34 cellular contexts compared by ENCODE assay signal in the genomic region with DNA sequence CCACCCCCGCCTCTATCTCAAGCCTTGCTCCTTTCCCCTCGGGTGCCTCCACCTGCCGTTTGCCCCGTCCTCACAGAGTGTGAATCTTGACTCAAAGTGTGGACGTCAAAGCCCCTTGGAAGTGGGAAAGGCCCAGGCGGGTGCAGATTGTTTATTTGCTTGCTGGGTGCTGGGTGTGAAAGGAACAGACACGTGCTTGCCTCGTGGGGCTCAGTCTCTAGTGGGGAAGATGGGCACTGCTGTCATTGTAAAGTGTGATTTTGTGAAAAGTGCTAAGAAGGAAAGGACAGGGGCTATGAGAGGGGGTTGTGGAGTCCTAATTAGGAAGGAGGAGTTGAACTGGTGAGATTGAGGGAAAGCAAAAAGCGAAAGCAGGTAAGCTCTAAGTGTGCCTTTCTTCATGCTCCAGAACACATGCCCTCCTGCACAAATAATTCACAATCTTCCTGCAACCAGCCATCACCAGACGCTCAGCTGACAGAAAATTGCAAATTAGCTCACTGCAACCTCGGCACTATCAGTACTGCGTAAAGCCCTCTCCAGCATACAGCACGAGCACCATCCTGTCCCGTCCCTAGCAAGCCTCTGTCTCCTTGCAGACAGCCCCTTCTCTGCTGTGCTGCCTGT. TPM values are rescaled to one million over a fixed set of nuclear protein-coding genes. Genes with fewer than 3 reads are reported as not detected.
DNase-seq lines count a peak whose midpoint lies in the region; ATAC-seq, FAIRE-seq and TF ChIP-seq lines count a peak whose summit lies in the region.
"Had no signal": no experiment of that assay in that cellular context is flagged by ENCODE, and none has a peak within 500 bp of the region (broad histone marks: within the 10 kb centered on the region; RNA-seq: fewer than 3 reads in every experiment).

No MANE protein-coding gene starts in this region.

- H3K36me3 ChIP-seq in DOHH2 (ENCODE audit: control insufficient read depth, low read length), result no peaks in the 10 kb centered on the region
- H3K36me3 ChIP-seq in IMR-90 (ENCODE audit: control insufficient read depth, insufficient read depth, low read length), result no peaks in the 10 kb centered on the region
- H3K36me3 ChIP-seq in K562 (ENCODE audit: control insufficient read depth, insufficient read depth, low read length), result no peaks in the 10 kb centered on the region
- H3K36me3 ChIP-seq: brain microvascular endothelial cell, left lung, MG63, tibial nerve had no signal

- H3K56ac ChIP-seq in IMR-90 (ENCODE audit: extremely low read depth, insufficient read depth, low read length), result no peak overlapping the region

- peak overlapping the region; percentile 39 for H3K4me2 ChIP-seq in DOHH2 (ENCODE audit: low read length)
- H3K4me2 ChIP-seq in IMR-90 (ENCODE audit: low read depth, low read length), result no peak overlapping the region
- no peak overlapping the region for H3K4me2 ChIP-seq in K562 (ENCODE audit: insufficient read depth, low read length)

- CTCF ChIA-PET in IMR-90 (lab: Yijun Ruan, JAX) (no interaction called here), K562 (lab: Yijun Ruan, JAX; ENCODE audit: low intra/inter-chr PET ratio) (no interaction called here)

- H3K79me2 ChIP-seq in DOHH2 (ENCODE audit: control insufficient read depth, low read length) (no peaks in the 10 kb centered on the region), K562 (ENCODE audit: control insufficient read depth, insufficient read depth, low read length) (no peaks in the 10 kb centered on the region)

- no peak overlapping the region for H4K91ac ChIP-seq in IMR-90 (ENCODE audit: insufficient read depth, low read depth, low read length)

- dilution Hi-C loops in IMR-90 (cut with HindIII; ENCODE audit: low sequenced_read_pairs, unreplicated experiment), result no loop called here

- no peaks in the 10 kb centered on the region for H3K9me2 ChIP-seq in DOHH2 (replicated peaks; ENCODE audit: control insufficient read depth, low read length)

- H3K9me1 ChIP-seq in IMR-90 (ENCODE audit: insufficient read depth, low read length) (no peaks in the 10 kb centered on the region), K562 (ENCODE audit: control insufficient read depth, insufficient read depth, low read length) (no peaks in the 10 kb centered on the region)

- H3K18ac ChIP-seq in IMR-90 (ENCODE audit: low read depth, low read length), result no peak overlapping the region

- TF ChIP-seq RAD21 in IMR-90 (IDR thresholded peaks at IDR 0.05; ENCODE audit: low read length), result no peak
- TF ChIP-seq RAD21 in K562 (CRISPR knock-in tag; conservative IDR thresholded peaks at IDR 0.05 in 1 of 2, IDR thresholded peaks at IDR 0.05 in 1 of 2), result no peak

- no peak overlapping the region for H3K4me3 Mint-ChIP-seq in memory B cell
- H3K4me3 Mint-ChIP-seq: activated CD8-positive, alpha-beta T cell treated with anti-CD3 and anti-CD28 coated beads for 36 hours; activated naive CD4-positive, alpha-beta T cell treated with anti-CD3 and anti-CD28 coated beads, Interleukin-2, amount 10 ng/mL, durations not matched to agents 7 days and 5 days; CD4-positive, alpha-beta T cell; immature natural killer cell had no signal

- H3K4ac ChIP-seq in IMR-90 (ENCODE audit: low read depth, low read length), result no peak overlapping the region

- H4K5ac ChIP-seq in IMR-90 (ENCODE audit: low read depth, low read length), result no peak overlapping the region

- H2BK20ac ChIP-seq in IMR-90 (ENCODE audit: low read depth, low read length), result no peak overlapping the region

- H3K27ac Mint-ChIP-seq in memory B cell, result no peak overlapping the region
- H3K27ac Mint-ChIP-seq: activated CD8-positive, alpha-beta T cell treated with anti-CD3 and anti-CD28 coated beads for 36 hours; activated naive CD4-positive, alpha-beta T cell treated with anti-CD3 and anti-CD28 coated beads, Interleukin-2, amount 10 ng/mL, durations not matched to agents 7 days and 5 days; CD4-positive, alpha-beta T cell; progenitor cell of endocrine pancreas had no signal

- peak overlapping the region; percentile 50 for H2AK9ac ChIP-seq in IMR-90 (replicated peaks; ENCODE audit: low read depth, low read length, poor library complexity)

- H3K23ac ChIP-seq in IMR-90 (ENCODE audit: low read depth, low read length), result peak overlapping the region; percentile 65; the same call in 1 of the 2 replicates

- H3K36me3 Mint-ChIP-seq in memory B cell, result no peaks in the 10 kb centered on the region
- H3K36me3 Mint-ChIP-seq: activated naive CD4-positive, alpha-beta T cell treated with anti-CD3 and anti-CD28 coated beads, Interleukin-2, amount 10 ng/mL, durations not matched to agents 7 days and 5 days; immature natural killer cell had no signal

- H4K20me1 ChIP-seq in DOHH2 (ENCODE audit: control insufficient read depth, insufficient read depth, low read depth, low read length) (no peaks in the 10 kb centered on the region), IMR-90 (ENCODE audit: insufficient read depth, low read length) (no peaks in the 10 kb centered on the region), K562 (replicated peaks; ENCODE audit: control insufficient read depth, insufficient read depth, low read length) (no peaks in the 10 kb centered on the region)

- H3K9me3 ChIP-seq in DOHH2 (ENCODE audit: control insufficient read depth, insufficient read depth, low read length) (no peaks in the 10 kb centered on the region), IMR-90 (ENCODE audit: control insufficient read depth, insufficient read depth, low read length) (no peaks in the 10 kb centered on the region), K562 (replicated peaks; ENCODE audit: control insufficient read depth, insufficient read depth, low read depth, low read length) (no peaks in the 10 kb centered on the region)
- H3K9me3 ChIP-seq: left lung, MG63, tibial nerve had no signal

- FAIRE-seq in K562 (lab: Jason Lieb, UNC), result no peak
- FAIRE-seq: A204.1, D721Med, HTR-8/SVneo had no signal

- H3K9ac ChIP-seq in IMR-90 (ENCODE audit: low read depth, low read length), result no peak overlapping the region
- H3K9ac ChIP-seq in K562 (ENCODE audit: insufficient read depth in 1 of 2, low read depth in 2 of 2, low read length in 2 of 2), result peak overlapping the region in 1 of 2 experiments; percentile 7; a peak in 1 of 4 replicates

- peaks cover 13% of the 10 kb centered on the region for H3K27me3 Mint-ChIP-seq in memory B cell

- H3K27ac ChIP-seq in DOHH2 (ENCODE audit: low read depth, low read length), result no peak overlapping the region
- no peak overlapping the region for H3K27ac ChIP-seq in IMR-90 (ENCODE audit: insufficient read depth, low read length)
- H3K27ac ChIP-seq in K562 (ENCODE audit: extremely low read depth, low read depth, low read length), result no peak overlapping the region
- H3K27ac ChIP-seq: brain microvascular endothelial cell, left lung, tibial nerve had no signal

- peaks cover 12% of the 10 kb centered on the region for H3K4me1 Mint-ChIP-seq in memory B cell

- no peaks in the 10 kb centered on the region for H3K9me3 Mint-ChIP-seq in memory B cell
- H3K9me3 Mint-ChIP-seq: activated CD8-positive, alpha-beta T cell treated with anti-CD3 and anti-CD28 coated beads for 36 hours; activated naive CD4-positive, alpha-beta T cell treated with anti-CD3 and anti-CD28 coated beads, Interleukin-2, amount 10 ng/mL, durations not matched to agents 7 days and 5 days; CD4-positive, alpha-beta T cell; immature natural killer cell had no signal

- TF ChIP-seq POLR2A in IMR-90 (IDR thresholded peaks at IDR 0.05; ENCODE audit: low read depth, low read length) (no peak), K562 (conservative IDR thresholded peaks at IDR 0.05) (no peak)

- POLR2A ChIA-PET in IMR-90 (lab: Charles Lee; ENCODE audit: unreplicated experiment), result no interaction called here
- POLR2A ChIA-PET in K562 (lab: Yijun Ruan, JAX), result no interaction called here

- H3K79me1 ChIP-seq in IMR-90 (ENCODE audit: low read depth in 1 of 2, low read length in 2 of 2), result no peaks in the 10 kb centered on the region

- in situ Hi-C loops in IMR-90 (cut with MboI; ENCODE audit: low sequenced_read_pairs), result no loop called here
- in situ Hi-C loops in K562 (cut with MboI), result no loop called here

- H3K4me3 ChIP-seq in DOHH2 (ENCODE audit: low read length), result peak overlapping the region; percentile 17; the same call in 1 of the 2 replicates
- no peak overlapping the region for H3K4me3 ChIP-seq in IMR-90 (ENCODE audit: insufficient read depth, low read depth, low read length)
- no peak overlapping the region for H3K4me3 ChIP-seq in K562
- H3K4me3 ChIP-seq: left lung, MG63, tibial nerve had no signal

- H3K27me3 ChIP-seq in DOHH2 (ENCODE audit: control insufficient read depth, low read length), result peaks cover 19% of the 10 kb centered on the region
- H3K27me3 ChIP-seq in IMR-90 (ENCODE audit: control insufficient read depth, insufficient read depth, low read length), result no peaks in the 10 kb centered on the region
- no peaks in the 10 kb centered on the region for H3K27me3 ChIP-seq in K562 (ENCODE audit: control insufficient read depth in 2 of 2, insufficient read depth in 2 of 2, low read length in 2 of 2)
- H3K27me3 ChIP-seq: brain microvascular endothelial cell, MG63, tibial nerve had no signal

- no peak for TF ChIP-seq EP300 in K562 (IDR thresholded peaks at IDR 0.05; ENCODE audit: low read length)

- no peak overlapping the region for H3K14ac ChIP-seq in IMR-90 (replicated peaks; ENCODE audit: low read depth, low read length)

- intact Hi-C loops in IMR-90 (cut with micrococcal nuclease), result no loop called here
- intact Hi-C loops in K562 (cut with micrococcal nuclease), result no loop called here

- H3F3A ChIP-seq in DOHH2 (ENCODE audit: control insufficient read depth, insufficient read depth), result no peaks in the 10 kb centered on the region

- no peak overlapping the region for H2BK120ac ChIP-seq in IMR-90 (ENCODE audit: low read depth, low read length)

- BruUV-seq in IMR-90 (replicated peaks; lab: Mats Ljungman, UMichigan) (no TSS peak), K562 (replicated peaks; lab: Mats Ljungman, UMichigan) (no TSS peak)

- no peak overlapping the region for H2BK5ac ChIP-seq in IMR-90 (ENCODE audit: low read depth, low read length, poor library complexity, severe bottlenecking)

- no peak for TF ChIP-seq CTCF in DOHH2 (IDR thresholded peaks at IDR 0.05; ENCODE audit: low read depth, low read length, poor library complexity, severe bottlenecking)
- TF ChIP-seq CTCF in IMR-90 (conservative IDR thresholded peaks at IDR 0.05; ENCODE audit: low read depth, low read length), result no peak
- TF ChIP-seq CTCF in K562 (IDR thresholded peaks at IDR 0.05 in 2 of 3, conservative IDR thresholded peaks at IDR 0.05 in 1 of 3; ENCODE audit: insufficient read depth in 2 of 3, low read depth in 1 of 3, low read length in 3 of 3), result no peak

- no peak for ATAC-seq in IMR-90 (ENCODE audit: low read depth)
- ATAC-seq in K562, result no peak
- peak; percentile 64 for ATAC-seq in memory B cell (ENCODE audit: low read depth)
- ATAC-seq in GM19467 (IDR thresholded peaks at IDR 0.05; ENCODE audit: unreplicated experiment), result no peak
- ATAC-seq in HG02981 (IDR thresholded peaks at IDR 0.05; ENCODE audit: unreplicated experiment), result no peak
- ATAC-seq: activated CD8-positive, alpha-beta T cell treated with anti-CD3 and anti-CD28 coated beads for 36 hours; left lung; Panc1; sciatic nerve had no signal

- peak overlapping the region; percentile 51 for H2AFZ ChIP-seq in IMR-90 (replicated peaks; ENCODE audit: low read length, poor library complexity)
- peak overlapping the region; percentile 81 for H2AFZ ChIP-seq in K562 (ENCODE audit: low read depth, low read length)

- H3K4me1 ChIP-seq in DOHH2 (ENCODE audit: control insufficient read depth, low read length) (peaks cover 9% of the 10 kb centered on the region), IMR-90 (ENCODE audit: control insufficient read depth, insufficient read depth, low read length) (no peaks in the 10 kb centered on the region), K562 (replicated peaks in 1 of 2; ENCODE audit: control insufficient read depth in 2 of 2, insufficient read depth in 2 of 2, low read length in 2 of 2) (peaks cover 3 to 20% of the 10 kb centered on the region in 2 experiments; a peak in 4 of 5 replicates)

- DNase-seq in IMR-90 (no peak), K562 (ENCODE audit: extremely low read depth in 1 of 4, low spot score in 3 of 4) (no peak), memory B cell (ENCODE audit: low spot score in 2 of 2) (no peak), hypothalamus (lab: John Stamatoyannopoulos, UW) (no peak), NCI-H345 (lab: John Stamatoyannopoulos, UW) (no peak)
- DNase-seq: activated CD4-positive, alpha-beta T cell treated with anti-CD3 and anti-CD28 coated beads for 1 hour; activated CD8-positive, alpha-beta T cell treated with anti-CD3 and anti-CD28 coated beads for 36 hours; activated naive CD4-positive, alpha-beta T cell treated with anti-CD3 and anti-CD28 coated beads, Interleukin-2, amount 10 ng/mL, durations not matched to agents 7 days and 5 days; brain microvascular endothelial cell; CD4-positive, alpha-beta T cell; immature natural killer cell; KG1; left lung; mesendoderm; MG63; NCI-H1105 treated with DMSO at 0.1 percent for 48 hours; NCI-H187 treated with DMSO at 0.1 percent for 48 hours; NCI-H2171; NCI-H510A treated with DMSO at 0.1 percent for 48 hours; SHP77; stimulated activated CD4-positive, alpha-beta T cell treated with anti-CD3 and anti-CD28 coated beads, Interleukin-12 subunit alpha, Interleukin-12 subunit beta, amount 100 ng/mL, for 4 hours; stimulated activated CD4-positive, alpha-beta T cell treated with anti-CD3 and anti-CD28 coated beads, Interleukin-2, amount 100 ng/mL, for 48 hours had no signal

- no peak overlapping the region for H4K8ac ChIP-seq in IMR-90 (ENCODE audit: low read depth in 2 of 2, low read length in 2 of 2)

- H2BK15ac ChIP-seq in IMR-90 (ENCODE audit: low read depth, low read length), result no peak overlapping the region

- H2AK5ac ChIP-seq in IMR-90 (ENCODE audit: low read depth, low read length), result no peak overlapping the region

- 38% methylated on average over 6 of the region's 14 CpGs; no CpG with 5 or more reads in 1 of the 2 experiments for WGBS in IMR-90 (ENCODE audit: extremely low coverage in 2 of 2, insufficient read length in 1 of 2), 2 experiments
- 57% methylated on average over 12 of the region's 14 CpGs for WGBS in K562 (ENCODE audit: insufficient coverage, low coverage, missing lambda C conversion rate)

RNA-seq across cellular contexts. Expression of a gene that starts 9.7 kb away (rescaled TPM):
- 25.6 and 32.3 TPM in 2 replicates for total RNA-seq in IMR-90 (2012; rRNA removed)
- polyA plus RNA-seq in IMR-90 (2012; rRNA removed), result 20.6 and 26.2 TPM in 2 replicates
- polyA plus RNA-seq in IMR-90 (2012; cell fraction: cytosol; rRNA removed), result 18.9 and 29.8 TPM in 2 replicates
- 15.8 and 38.2 TPM in 2 replicates for polyA plus RNA-seq in IMR-90 (2012; cell fraction: nucleus; rRNA removed; ENCODE audit: low replicate concordance)
- total RNA-seq in K562 (2011; cell fraction: chromatin; rRNA removed; ENCODE audit: low replicate concordance), result 16.0 and 39.6 TPM in 2 replicates
- total RNA-seq in K562 (2011; cell fraction: nucleolus; rRNA removed), result 46.5 and 53.8 TPM in 2 replicates
- 23.7 and 29.9 TPM in 2 replicates for total RNA-seq in K562 (2011; cell fraction: nucleoplasm; rRNA removed)
- total RNA-seq in K562 (2014; rRNA removed), result 69.9 and 81.1 TPM in 2 replicates
- total RNA-seq in K562 (2014; rRNA removed; fragmentation: Illumina TruSeq; extraction: Trizol), result 9.3 and 13.6 TPM in 2 replicates
- total RNA-seq in K562 (2015; rRNA removed; fragmentation: Illumina TruSeq; extraction: Trizol), result 26.4 TPM in 2 replicates
- total RNA-seq in K562 (2021), result 61.7 and 63.4 TPM in 2 replicates
- 21.1 and 31.0 TPM in 2 replicates for polyA plus RNA-seq in K562 (2011; rRNA removed)
- 32.3 and 62.2 TPM in 2 replicates for polyA plus RNA-seq in K562 (2011; cell fraction: cytosol; rRNA removed)
- polyA plus RNA-seq in K562 (2011; cell fraction: nucleus; rRNA removed), result 68.1 and 71.9 TPM in 2 replicates
- polyA plus RNA-seq in K562 (2012), result 31.0 and 75.8 TPM in 2 replicates
- 31.8 and 50.7 TPM in 2 replicates for polyA plus RNA-seq in K562 (2014; fragmentation: Illumina TruSeq; extraction: Trizol)
- 1 to 10 TPM; 1.9 to 5.3 TPM for polyA plus RNA-seq in K562 (2014; fragmentation: Nextera tagmentation; extraction: Ambion mirVana)
- 57.7 and 57.8 TPM in 2 replicates for polyA plus RNA-seq in K562 (2014; rRNA removed)
- polyA minus RNA-seq in K562 (2011; rRNA and poly(A)+ RNA removed), result 6.5 and 8.8 TPM in 2 replicates
- polyA minus RNA-seq in K562 (2011; cell fraction: cytosol; rRNA and poly(A)+ RNA removed), result 29.9 and 31.5 TPM in 2 replicates
- polyA minus RNA-seq in K562 (2011; cell fraction: nucleus; rRNA and poly(A)+ RNA removed), result 15.6 and 25.7 TPM in 2 replicates

RNA-seq across cellular contexts. Expression of a gene that starts 25.2 kb away (rescaled TPM):
- total RNA-seq in IMR-90 (2012; rRNA removed) (not detected in 2 replicates), K562 (2014; rRNA removed) (0.24 TPM in 1 of 2 replicates, not detected in the other), K562 (2014; rRNA removed; fragmentation: Illumina TruSeq; extraction: Trizol) (not detected in 2 replicates), K562 (2015; rRNA removed; fragmentation: Illumina TruSeq; extraction: Trizol) (not detected in 2 replicates), K562 (2021) (0.13 and 0.31 TPM in 2 replicates)
- polyA plus RNA-seq in IMR-90 (2012; rRNA removed) (not detected in 2 replicates), K562 (2011; rRNA removed) (0.11 TPM in 1 of 2 replicates, not detected in the other), K562 (2014; fragmentation: Illumina TruSeq; extraction: Trizol) (not detected in 2 replicates), K562 (2014; fragmentation: Nextera tagmentation; extraction: Ambion mirVana) (not detected), K562 (2014; rRNA removed) (not detected in 2 replicates)
- polyA plus RNA-seq in IMR-90 (2012; cell fraction: cytosol; rRNA removed), result not detected in 2 replicates
- polyA plus RNA-seq in IMR-90 (2012; cell fraction: nucleus; rRNA removed; ENCODE audit: low replicate concordance), result 0.15 TPM in 1 of 2 replicates, not detected in the other
- total RNA-seq in K562 (2011; cell fraction: chromatin; rRNA removed; ENCODE audit: low replicate concordance), result 0.44 TPM in 1 of 2 replicates, not detected in the other
- total RNA-seq in K562 (2011; cell fraction: nucleolus; rRNA removed), result 0.33 and 0.53 TPM in 2 replicates
- total RNA-seq in K562 (2011; cell fraction: nucleoplasm; rRNA removed), result 0.69 TPM in 1 of 2 replicates, not detected in the other
- 0.07 TPM in 1 of 2 replicates, not detected in the other for polyA plus RNA-seq in K562 (2011; cell fraction: cytosol; rRNA removed)
- polyA plus RNA-seq in K562 (2011; cell fraction: nucleus; rRNA removed), result 0.33 and 0.38 TPM in 2 replicates
- 0.28 TPM in 1 of 2 replicates, not detected in the other for polyA plus RNA-seq in K562 (2012)
- not detected in 2 replicates for polyA minus RNA-seq in K562 (2011; rRNA and poly(A)+ RNA removed)
- not detected in 2 replicates for polyA minus RNA-seq in K562 (2011; cell fraction: cytosol; rRNA and poly(A)+ RNA removed)
- 0.27 TPM in 1 of 2 replicates, not detected in the other for polyA minus RNA-seq in K562 (2011; cell fraction: nucleus; rRNA and poly(A)+ RNA removed)
- total RNA-seq: activated CD8-positive, alpha-beta T cell treated with anti-CD3 and anti-CD28 coated beads for 36 hours; CD4-positive, alpha-beta T cell; Daoy; left lung; sciatic nerve; T-helper 2 cell treated with Interferon-gamma antibody and Interleukin-4, amounts not matched to agents 100 ng/mL and 5 ng/mL, for 36 hours; tibial nerve had no signal
- polyA plus RNA-seq: immature natural killer cell had no signal

RNA-seq across cellular contexts. Expression of a gene that starts 46.1 kb away (rescaled TPM):
- total RNA-seq in IMR-90 (2012; rRNA removed), result 18.5 and 20.3 TPM in 2 replicates
- polyA plus RNA-seq in IMR-90 (2012; rRNA removed), result 31.3 and 31.5 TPM in 2 replicates
- 27.1 and 36.8 TPM in 2 replicates for polyA plus RNA-seq in IMR-90 (2012; cell fraction: cytosol; rRNA removed)
- polyA plus RNA-seq in IMR-90 (2012; cell fraction: nucleus; rRNA removed; ENCODE audit: low replicate concordance), result 46.2 and 142 TPM in 2 replicates
- total RNA-seq in K562 (2011; cell fraction: chromatin; rRNA removed; ENCODE audit: low replicate concordance), result 21.8 and 45.7 TPM in 2 replicates
- 36.7 and 40.0 TPM in 2 replicates for total RNA-seq in K562 (2011; cell fraction: nucleolus; rRNA removed)
- total RNA-seq in K562 (2011; cell fraction: nucleoplasm; rRNA removed), result 35.6 and 41.5 TPM in 2 replicates
- total RNA-seq in K562 (2014; rRNA removed), result 22.9 and 27.5 TPM in 2 replicates
- total RNA-seq in K562 (2014; rRNA removed; fragmentation: Illumina TruSeq; extraction: Trizol), result 8.8 and 11.5 TPM in 2 replicates
- total RNA-seq in K562 (2015; rRNA removed; fragmentation: Illumina TruSeq; extraction: Trizol), result 16.1 and 17.0 TPM in 2 replicates
- 23.6 and 24.3 TPM in 2 replicates for total RNA-seq in K562 (2021)
- 14.5 and 21.8 TPM in 2 replicates for polyA plus RNA-seq in K562 (2011; rRNA removed)
- 21.8 and 41.2 TPM in 2 replicates for polyA plus RNA-seq in K562 (2011; cell fraction: cytosol; rRNA removed)
- polyA plus RNA-seq in K562 (2011; cell fraction: nucleus; rRNA removed), result 56.1 and 59.2 TPM in 2 replicates
- polyA plus RNA-seq in K562 (2012), result 16.4 and 21.6 TPM in 2 replicates
- 17.5 and 21.6 TPM in 2 replicates for polyA plus RNA-seq in K562 (2014; fragmentation: Illumina TruSeq; extraction: Trizol)
- 10 to 100 TPM in 1 of 2 experiments, 1 to 10 TPM in 1; 5.9 to 11.6 TPM for polyA plus RNA-seq in K562 (2014; fragmentation: Nextera tagmentation; extraction: Ambion mirVana)
- polyA plus RNA-seq in K562 (2014; rRNA removed), result 22.4 and 24.6 TPM in 2 replicates
- 5.2 and 12.7 TPM in 2 replicates for polyA minus RNA-seq in K562 (2011; rRNA and poly(A)+ RNA removed)
- polyA minus RNA-seq in K562 (2011; cell fraction: cytosol; rRNA and poly(A)+ RNA removed), result 9.3 and 11.3 TPM in 2 replicates
- polyA minus RNA-seq in K562 (2011; cell fraction: nucleus; rRNA and poly(A)+ RNA removed), result 10.1 and 12.6 TPM in 2 replicates

RNA-seq across cellular contexts. Expression of a gene that starts 51.2 kb away (rescaled TPM):
- 464 and 593 TPM in 2 replicates for total RNA-seq in IMR-90 (2012; rRNA removed)
- 354 and 391 TPM in 2 replicates for polyA plus RNA-seq in IMR-90 (2012; rRNA removed)
- polyA plus RNA-seq in IMR-90 (2012; cell fraction: cytosol; rRNA removed), result 183 and 246 TPM in 2 replicates
- polyA plus RNA-seq in IMR-90 (2012; cell fraction: nucleus; rRNA removed; ENCODE audit: low replicate concordance), result 89.0 and 188 TPM in 2 replicates
- total RNA-seq in K562 (2011; cell fraction: chromatin; rRNA removed; ENCODE audit: low replicate concordance), result 160 and 200 TPM in 2 replicates
- 170 and 183 TPM in 2 replicates for total RNA-seq in K562 (2011; cell fraction: nucleolus; rRNA removed)
- total RNA-seq in K562 (2011; cell fraction: nucleoplasm; rRNA removed), result 181 and 259 TPM in 2 replicates
- 282 and 295 TPM in 2 replicates for total RNA-seq in K562 (2014; rRNA removed)
- 347 and 353 TPM in 2 replicates for total RNA-seq in K562 (2014; rRNA removed; fragmentation: Illumina TruSeq; extraction: Trizol)
- 306 and 312 TPM in 2 replicates for total RNA-seq in K562 (2015; rRNA removed; fragmentation: Illumina TruSeq; extraction: Trizol)
- 402 and 426 TPM in 2 replicates for total RNA-seq in K562 (2021)
- 699 and 703 TPM in 2 replicates for polyA plus RNA-seq in K562 (2011; rRNA removed)
- 552 and 733 TPM in 2 replicates for polyA plus RNA-seq in K562 (2011; cell fraction: cytosol; rRNA removed)
- 176 and 282 TPM in 2 replicates for polyA plus RNA-seq in K562 (2011; cell fraction: nucleus; rRNA removed)
- polyA plus RNA-seq in K562 (2012), result 544 and 794 TPM in 2 replicates
- 395 and 506 TPM in 2 replicates for polyA plus RNA-seq in K562 (2014; fragmentation: Illumina TruSeq; extraction: Trizol)
- polyA plus RNA-seq in K562 (2014; fragmentation: Nextera tagmentation; extraction: Ambion mirVana), result 100 to 1,000 TPM; 368 to 462 TPM
- 257 and 313 TPM in 2 replicates for polyA plus RNA-seq in K562 (2014; rRNA removed)
- 964 and 1,011 TPM in 2 replicates for polyA minus RNA-seq in K562 (2011; rRNA and poly(A)+ RNA removed)
- 200 and 235 TPM in 2 replicates for polyA minus RNA-seq in K562 (2011; cell fraction: cytosol; rRNA and poly(A)+ RNA removed)
- polyA minus RNA-seq in K562 (2011; cell fraction: nucleus; rRNA and poly(A)+ RNA removed), result 52.8 and 107 TPM in 2 replicates
